In genomic region chr11:46523290-46523689, GRCh38 we compare ENCODE assay signal across 22 cellular contexts.
A peak's percentile ranks its signal among the peaks of the same experiment; 100 is the strongest.
DNase-seq lines count a peak whose midpoint lies in the region; ATAC-seq, FAIRE-seq and TF ChIP-seq lines count a peak whose summit lies in the region.
"Had no signal": no experiment of that assay in that cellular context is flagged by ENCODE, and none has a peak within 500 bp of the region (broad histone marks: within the 10 kb centered on the region; RNA-seq: fewer than 3 reads in every experiment).

No MANE protein-coding gene starts in this region.

- intact Hi-C loops in GM12878 (cut with micrococcal nuclease; ENCODE audit: unreplicated experiment), result no loop called here

- no peak overlapping the region for H4K8ac ChIP-seq in mesenchymal stem cell (ENCODE audit: low read length)

- no peak overlapping the region for H3K23ac ChIP-seq in mesenchymal stem cell (ENCODE audit: low read length in 2 of 2)

- no peak overlapping the region for H3K14ac ChIP-seq in mesenchymal stem cell (ENCODE audit: low read length in 2 of 2)

- SMC1A ChIA-PET in GM12878 (lab: Charles Lee; ENCODE audit: uncharacterized antibody, unreplicated experiment), result interaction anchor here (0.5 to 4.8 kb wide), 11 partner anchors 9 to 424 kb away, joined by 3 to 71 read pairs (median 4); no protein-coding TSS in a partner anchor

- H3K27ac ChIP-seq in GM12878 (ENCODE audit: control insufficient read depth, insufficient read depth) (no peak overlapping the region), mesenchymal stem cell (ENCODE audit: low read length, poor library complexity, severe bottlenecking) (peak overlapping the region; percentile 28), gastroesophageal sphincter (no peak overlapping the region)
- H3K27ac ChIP-seq: C4-2B, SK-N-MC had no signal

- peaks cover 33% of the 10 kb centered on the region for H3K4me1 Mint-ChIP-seq in activated T-cell treated with anti-CD3 and anti-CD28 coated beads, Interleukin-2, amount 50 U/mL, for 24 hours (ENCODE audit: low read depth)

- no peak overlapping the region for H2BK12ac ChIP-seq in mesenchymal stem cell (ENCODE audit: low read length in 2 of 2)

- DNase-seq in activated T-cell treated with anti-CD3 and anti-CD28 coated beads, Interleukin-2, amount 50 U/mL, for 24 hours, result no peak
- no peak for DNase-seq in activated T-cell treated with anti-CD3 and anti-CD28 coated beads, Interleukin-2, amount 50 U/mL, for 1 hour
- no peak for DNase-seq in GM12878 (ENCODE audit: low read depth, low spot score)
- DNase-seq in mesenchymal stem cell, result no peak
- no peak for DNase-seq in NCI-H1694 treated with DMSO at 0.1 percent for 48 hours (lab: John Stamatoyannopoulos, UW)
- DNase-seq in activated CD4-positive, alpha-beta T cell treated with anti-CD3 and anti-CD28 coated beads for 48 hours, result no peak
- DNase-seq in AG08396 (ENCODE audit: low spot score), result no peak
- DNase-seq: 8988T, DND-41, GOT3, HFFc6, Karpas-422, MG63, NCI-H1092 treated with DMSO at 0.1 percent for 48 hours, NCI-H526 treated with DMSO at 0.1 percent for 48 hours, Right ventricle myocardium superior had no signal

- peaks cover 14% of the 10 kb centered on the region for H3K4me1 ChIP-seq in GM12878 (ENCODE audit: control insufficient read depth, insufficient read depth, low read length)
- H3K4me1 ChIP-seq in mesenchymal stem cell (ENCODE audit: control insufficient read depth, insufficient read depth, low read depth, low read length), result peaks cover 8% of the 10 kb centered on the region
- peaks cover 0 to 51% (median 0%) of the 10 kb centered on the region in 3 donors for H3K4me1 ChIP-seq in gastroesophageal sphincter

- H2BK120ac ChIP-seq in mesenchymal stem cell (ENCODE audit: low read depth, low read length), result no peak overlapping the region

- TF ChIP-seq POLR2A in GM12878 (IDR thresholded peaks at IDR 0.05; ENCODE audit: low read depth, low read length), result no peak
- no peak for TF ChIP-seq POLR2A in gastroesophageal sphincter (IDR thresholded peaks at IDR 0.05)

- WGBS in GM12878 (ENCODE audit: insufficient coverage, insufficient replicate concordance, low lambda C conversion rate, missing lambda C conversion rate), result 75% methylated on average over 6 of the region's 6 CpGs
- WGBS in mesenchymal stem cell, result 76% methylated on average over 6 of the region's 6 CpGs
- 83 to 86% methylated on average over 6 of the region's 6 CpGs for WGBS in gastroesophageal sphincter (ENCODE audit: low coverage in 1 of 2), 2 donors

- H3K4me2 ChIP-seq in GM12878 (ENCODE audit: control insufficient read depth, insufficient read depth), result 0 out of 2 replicates have a peak overlapping the region, but pooled peaks have one; percentile 42
- no peak overlapping the region for H3K4me2 ChIP-seq in mesenchymal stem cell (ENCODE audit: low read length, poor library complexity, severe bottlenecking)

- H3K27me3 ChIP-seq in GM12878 (replicated peaks in 1 of 2; ENCODE audit: control insufficient read depth in 2 of 2, insufficient read depth in 2 of 2, low read length in 1 of 2) (no peaks in the 10 kb centered on the region), mesenchymal stem cell (ENCODE audit: control insufficient read depth in 1 of 2, insufficient read depth in 1 of 2, low read length in 2 of 2) (no peaks in the 10 kb centered on the region), gastroesophageal sphincter (no peaks in the 10 kb centered on the region)
- H3K27me3 ChIP-seq: MG63 had no signal

- TF ChIP-seq CTCF in GM12878 (IDR thresholded peaks at IDR 0.05 in 2 of 3, conservative IDR thresholded peaks at IDR 0.05 in 1 of 3; ENCODE audit: control insufficient read depth in 2 of 3, extremely low read depth in 1 of 3, insufficient read depth in 1 of 3, low read depth in 3 of 3, low read length in 3 of 3) (no peak), gastroesophageal sphincter (IDR thresholded peaks at IDR 0.05) (no peak)

- BruUV-seq in GM12878 (replicated peaks; lab: Mats Ljungman, UMichigan), result TSS peak; percentile 32

- no peak overlapping the region for H4K91ac ChIP-seq in mesenchymal stem cell (ENCODE audit: low read length)

- in situ Hi-C loops in GM12878 (cut with MboI), result no loop called here

- H3K9me3 ChIP-seq in GM12878 (replicated peaks; ENCODE audit: control insufficient read depth, insufficient read depth, low read length) (peaks cover 6% of the 10 kb centered on the region; the same call in 2 of the 3 replicates), mesenchymal stem cell (ENCODE audit: control insufficient read depth, low read length) (peaks cover 4% of the 10 kb centered on the region), gastroesophageal sphincter (peaks cover 0 to 12% (median 0%) of the 10 kb centered on the region in 3 donors)
- H3K9me3 ChIP-seq: MG63 had no signal

- H3K4me3 ChIP-seq in GM12878, result no peak overlapping the region
- no peak overlapping the region for H3K4me3 ChIP-seq in mesenchymal stem cell (ENCODE audit: insufficient read depth in 1 of 2, low read depth in 1 of 2, low read length in 2 of 2)
- H3K4me3 ChIP-seq in gastroesophageal sphincter, result no peak overlapping the region
- H3K4me3 ChIP-seq: MG63, SK-N-MC had no signal

- peaks cover 7% of the 10 kb centered on the region for H3K9me3 Mint-ChIP-seq in activated T-cell treated with anti-CD3 and anti-CD28 coated beads, Interleukin-2, amount 50 U/mL, for 24 hours

- peaks cover 13% of the 10 kb centered on the region for H3K36me3 Mint-ChIP-seq in activated T-cell treated with anti-CD3 and anti-CD28 coated beads, Interleukin-2, amount 50 U/mL, for 24 hours (ENCODE audit: low read depth)

- no peak for FAIRE-seq in GM12878 (lab: Jason Lieb, UNC)
- FAIRE-seq: G401.6, GM12891, RCC 7860 had no signal

- ATAC-seq in GM12878 (no peak), gastroesophageal sphincter (no peak)

- no peaks in the 10 kb centered on the region for H4K20me1 ChIP-seq in GM12878 (ENCODE audit: control insufficient read depth, insufficient read depth)

- H3K4me3 Mint-ChIP-seq in activated T-cell treated with anti-CD3 and anti-CD28 coated beads, Interleukin-2, amount 50 U/mL, for 24 hours, result no peak overlapping the region
- H3K4me3 Mint-ChIP-seq: HFFc6 had no signal

- RAD21 ChIA-PET in GM12878 (lab: Charles Lee; ENCODE audit: unreplicated experiment), result interaction anchor here (1.0 to 1.9 kb wide), 10 partner anchors 18 to 171 kb away, joined by 3 to 51 read pairs (median 10); partner anchors contain the start of gene CHRM4

- H3K79me2 ChIP-seq in GM12878 (ENCODE audit: control insufficient read depth, insufficient read depth, low read length), result peaks cover 42% of the 10 kb centered on the region

- CTCF ChIA-PET in GM12878 (lab: Yijun Ruan, JAX), result interaction anchor here (0.9 to 2.7 kb wide), 15 partner anchors 13 to 134 kb away, joined by 3 to 50 read pairs (median 5); partner anchors contain the start of genes ATG13 and CHRM4

- no peak overlapping the region for H2BK5ac ChIP-seq in mesenchymal stem cell (ENCODE audit: low read depth, low read length, poor library complexity, severe bottlenecking)

- H3K4ac ChIP-seq in mesenchymal stem cell (ENCODE audit: low read depth in 1 of 2, low read length in 2 of 2), result no peak overlapping the region

- H3K9ac ChIP-seq in GM12878 (ENCODE audit: control insufficient read depth, insufficient read depth, low read length), result no peak overlapping the region
- no peak overlapping the region for H3K9ac ChIP-seq in mesenchymal stem cell (ENCODE audit: low read length)

- H3K27ac Mint-ChIP-seq in activated T-cell treated with anti-CD3 and anti-CD28 coated beads, Interleukin-2, amount 50 U/mL, for 24 hours, result peak overlapping the region; percentile 64
- H3K27ac Mint-ChIP-seq: HFFc6 had no signal

- no peak for TF ChIP-seq EP300 in GM12878 (IDR thresholded peaks at IDR 0.05; ENCODE audit: borderline replicate concordance in 1 of 2, control insufficient read depth in 1 of 2, low read depth in 2 of 2, low read length in 2 of 2)
- no peak for TF ChIP-seq EP300 in gastroesophageal sphincter (IDR thresholded peaks at IDR 0.05)

- H3K18ac ChIP-seq in mesenchymal stem cell (ENCODE audit: low read depth in 1 of 2, low read length in 2 of 2), result no peak overlapping the region

- H2BK15ac ChIP-seq in mesenchymal stem cell (ENCODE audit: low read depth, poor library complexity, severe bottlenecking), result no peak overlapping the region

- no peak for TF ChIP-seq RAD21 in GM12878 (IDR thresholded peaks at IDR 0.05; ENCODE audit: insufficient read depth, low read depth, low read length)

- H2AFZ ChIP-seq in GM12878 (ENCODE audit: control insufficient read depth, low read depth, low read length) (no peak overlapping the region), mesenchymal stem cell (ENCODE audit: low read depth, low read length) (no peak overlapping the region)

- POLR2A ChIA-PET in GM12878 (lab: Charles Lee), result interaction anchor here (1.0 to 2.2 kb wide), 4 partner anchors 15 to 41 kb away, joined by 3 to 18 read pairs (median 8); no protein-coding TSS in a partner anchor

- H3K36me3 ChIP-seq in GM12878 (ENCODE audit: control insufficient read depth in 2 of 2, insufficient read depth in 2 of 2, low read length in 1 of 2), result no peaks in the 10 kb centered on the region; a peak in 1 of 4 replicates
- H3K36me3 ChIP-seq in mesenchymal stem cell (ENCODE audit: control insufficient read depth in 1 of 2, insufficient read depth in 2 of 2, low read depth in 1 of 2, low read length in 2 of 2), result peaks cover 2 to 4% of the 10 kb centered on the region in 2 experiments
- H3K36me3 ChIP-seq in gastroesophageal sphincter, result no peaks in the 10 kb centered on the region
- H3K36me3 ChIP-seq: MG63 had no signal

- H3K79me1 ChIP-seq in mesenchymal stem cell (replicated peaks; ENCODE audit: low read length, poor library complexity, severe bottlenecking), result peaks cover 20% of the 10 kb centered on the region

- no peak overlapping the region for H2AK5ac ChIP-seq in mesenchymal stem cell (ENCODE audit: low read length, severe bottlenecking)

- no peaks in the 10 kb centered on the region for H3K27me3 Mint-ChIP-seq in activated T-cell treated with anti-CD3 and anti-CD28 coated beads, Interleukin-2, amount 50 U/mL, for 24 hours

TF ChIP-seq in GM12878, 131 proteins besides CTCF, POLR2A, EP300 and RAD21:
- TF ChIP-seq PKNOX1 (IDR thresholded peaks at IDR 0.05), result 0 out of 2 replicates have a peak, but pooled peaks have one; percentile 32
- TF ChIP-seq CBX3 (IDR thresholded peaks at IDR 0.05; ENCODE audit: borderline replicate concordance, low read depth), result no peak
